ENCODE assay signal across 15 cellular contexts in genomic region chr17:36485027-36485426, GRCh38. TPM values are rescaled to one million over a fixed set of nuclear protein-coding genes. Genes with fewer than 3 reads are reported as not detected.
A peak's percentile ranks its signal among the peaks of the same experiment; 100 is the strongest.
DNase-seq lines count a peak whose midpoint lies in the region; ATAC-seq and TF ChIP-seq lines count a peak whose summit lies in the region.
"Had no signal": no experiment of that assay in that cellular context is flagged by ENCODE, and none has a peak within 500 bp of the region (broad histone marks: within the 10 kb centered on the region; RNA-seq: fewer than 3 reads in every experiment).

No MANE protein-coding gene starts in this region.

- H3K36me3 Mint-ChIP-seq in activated T-cell treated with anti-CD3 and anti-CD28 coated beads, Interleukin-2, amount 50 U/mL, for 4 hours (ENCODE audit: insufficient read depth) = peaks cover 9% of the 10 kb centered on the region
- peaks cover 7% of the 10 kb centered on the region for H3K36me3 Mint-ChIP-seq in chondrocyte (ENCODE audit: low read depth)
- peaks cover 35% of the 10 kb centered on the region for H3K36me3 Mint-ChIP-seq in stimulated activated effector memory CD8-positive, alpha-beta T cell treated with anti-CD3 and anti-CD28 coated beads, Interleukin-12 subunit alpha, Interleukin-12 subunit beta, amount 100 ng/mL, for 72 hours

- ATAC-seq in activated T-cell treated with anti-CD3 and anti-CD28 coated beads, Interleukin-2, amount 50 U/mL, for 4 hours = no peak
- ATAC-seq in stimulated activated effector memory CD8-positive, alpha-beta T cell treated with anti-CD3 and anti-CD28 coated beads, Interleukin-12 subunit alpha, Interleukin-12 subunit beta, amount 100 ng/mL, for 72 hours = no peak

- no peak for TF ChIP-seq CTCF in RWPE1 (conservative IDR thresholded peaks at IDR 0.05; ENCODE audit: low read depth)
- no peak for TF ChIP-seq CTCF in chondrocyte (IDR thresholded peaks at IDR 0.05)

- no peak overlapping the region for H3K27ac Mint-ChIP-seq in chondrocyte (ENCODE audit: unreplicated experiment)
- peak overlapping the region; percentile 99 for H3K27ac Mint-ChIP-seq in stimulated activated effector memory CD8-positive, alpha-beta T cell treated with anti-CD3 and anti-CD28 coated beads, Interleukin-12 subunit alpha, Interleukin-12 subunit beta, amount 100 ng/mL, for 72 hours

- peak overlapping the region; percentile 83 for H3K27ac ChIP-seq in RWPE1
- H3K27ac ChIP-seq: adrenal gland had no signal

- peaks cover 21% of the 10 kb centered on the region for H3K27me3 Mint-ChIP-seq in activated T-cell treated with anti-CD3 and anti-CD28 coated beads, Interleukin-2, amount 50 U/mL, for 4 hours (ENCODE audit: low read depth)
- H3K27me3 Mint-ChIP-seq in chondrocyte (ENCODE audit: low read depth) = peaks cover 18% of the 10 kb centered on the region

- no peak for DNase-seq in activated T-cell treated with anti-CD3 and anti-CD28 coated beads, Interleukin-2, amount 50 U/mL, for 4 hours
- no peak for DNase-seq in activated T-cell treated with anti-CD3 and anti-CD28 coated beads, Interleukin-2, amount 50 U/mL, for 48 hours
- no peak for DNase-seq in RWPE1 (ENCODE audit: low spot score)
- DNase-seq in chondrocyte (ENCODE audit: low spot score) = peak; percentile 38
- no peak for DNase-seq in stimulated activated effector memory CD8-positive, alpha-beta T cell treated with anti-CD3 and anti-CD28 coated beads, Interleukin-12 subunit alpha, Interleukin-12 subunit beta, amount 100 ng/mL, for 72 hours (ENCODE audit: low spot score in 2 of 2)
- DNase-seq in cortex of kidney (lab: John Stamatoyannopoulos, UW) = no peak
- no peak for DNase-seq in glomerular visceral epithelial cell (ENCODE audit: extremely low spot score)
- no peak for DNase-seq in stimulated activated CD4-positive, alpha-beta T cell treated with anti-CD3 and anti-CD28 coated beads, Interleukin-2, amount 100 ng/mL, for 24 hours
- DNase-seq: activated CD4-positive, alpha-beta T cell treated with anti-CD3 and anti-CD28 coated beads, Interleukin-2, amount 50 U/mL, for 1 hour; adrenal gland; hypothalamus; NCI-H1694 treated with DMSO at 0.1 percent for 48 hours; NCI-H524 treated with DMSO at 0.1 percent for 48 hours; nucleus accumbens; substantia nigra had no signal

- H3K4me1 Mint-ChIP-seq in activated T-cell treated with anti-CD3 and anti-CD28 coated beads, Interleukin-2, amount 50 U/mL, for 4 hours (ENCODE audit: low read depth) = peaks cover 38% of the 10 kb centered on the region
- H3K4me1 Mint-ChIP-seq in chondrocyte (ENCODE audit: low read depth) = peaks cover 33% of the 10 kb centered on the region
- peaks cover 41% of the 10 kb centered on the region for H3K4me1 Mint-ChIP-seq in stimulated activated effector memory CD8-positive, alpha-beta T cell treated with anti-CD3 and anti-CD28 coated beads, Interleukin-12 subunit alpha, Interleukin-12 subunit beta, amount 100 ng/mL, for 72 hours

- H3K9me3 Mint-ChIP-seq in activated T-cell treated with anti-CD3 and anti-CD28 coated beads, Interleukin-2, amount 50 U/mL, for 4 hours = no peaks in the 10 kb centered on the region
- peaks cover 1% of the 10 kb centered on the region for H3K9me3 Mint-ChIP-seq in chondrocyte (ENCODE audit: low read depth)
- no peaks in the 10 kb centered on the region for H3K9me3 Mint-ChIP-seq in stimulated activated effector memory CD8-positive, alpha-beta T cell treated with anti-CD3 and anti-CD28 coated beads, Interleukin-12 subunit alpha, Interleukin-12 subunit beta, amount 100 ng/mL, for 72 hours

- POLR2A ChIA-PET in RWPE1 (lab: Yijun Ruan, JAX; ENCODE audit: low non-redundant PET) = no interaction called here

- CTCF ChIA-PET in RWPE1 (lab: Yijun Ruan, JAX) = no interaction called here

- peak overlapping the region; percentile 53 for H3K4me3 Mint-ChIP-seq in activated T-cell treated with anti-CD3 and anti-CD28 coated beads, Interleukin-2, amount 50 U/mL, for 4 hours
- no peak overlapping the region for H3K4me3 Mint-ChIP-seq in chondrocyte (ENCODE audit: unreplicated experiment)
- peak overlapping the region; percentile 98 for H3K4me3 Mint-ChIP-seq in stimulated activated effector memory CD8-positive, alpha-beta T cell treated with anti-CD3 and anti-CD28 coated beads, Interleukin-12 subunit alpha, Interleukin-12 subunit beta, amount 100 ng/mL, for 72 hours

RNA-seq across cellular contexts. Expression of gene ZNHIT3, which starts 1.5 kb away (rescaled TPM):
- total RNA-seq in activated T-cell treated with anti-CD3 and anti-CD28 coated beads, Interleukin-2, amount 50 U/mL, for 4 hours = 10 to 100 TPM; 46.7 to 59.0 (median 50.8) TPM
- 24.7 to 25.9 TPM (median 25.2 TPM) in 3 replicates for total RNA-seq in chondrocyte

RNA-seq across cellular contexts. Expression of gene MYO19, which starts 49.6 kb away (rescaled TPM):
- 100 to 1,000 TPM; 138 to 153 (median 151) TPM for total RNA-seq in activated T-cell treated with anti-CD3 and anti-CD28 coated beads, Interleukin-2, amount 50 U/mL, for 4 hours
- 51.5 to 75.6 TPM (median 52.6 TPM) in 3 replicates for total RNA-seq in chondrocyte

RNA-seq across cellular contexts. Expression of gene PIGW, which starts 49.8 kb away (rescaled TPM):
- total RNA-seq in activated T-cell treated with anti-CD3 and anti-CD28 coated beads, Interleukin-2, amount 50 U/mL, for 4 hours = 10 to 100 TPM; 34.7 to 45.9 (median 38.0) TPM
- total RNA-seq in chondrocyte = 10.5 to 15.4 TPM (median 11.0 TPM) in 3 replicates

RNA-seq across cellular contexts. Expression of gene GGNBP2, which starts 59.7 kb away (rescaled TPM):
- total RNA-seq in activated T-cell treated with anti-CD3 and anti-CD28 coated beads, Interleukin-2, amount 50 U/mL, for 4 hours = 10 to 100 TPM; 49.7 to 59.0 (median 51.5) TPM
- total RNA-seq in chondrocyte = 62.7 to 70.8 TPM (median 68.2 TPM) in 3 replicates
